ENCODE assay signal across 1 cellular context in genomic region chr10:49595003-49595712, GRCh38.
TF ChIP-seq lines count a peak whose summit lies in the region.

No MANE protein-coding gene starts in this region.

TF ChIP-seq in HepG2, 621 proteins besides CTCF, POLR2A, EP300 and RAD21:
- TF ChIP-seq FLYWCH1 (CRISPR knock-in tag; IDR thresholded peaks at IDR 0.05) (no peak), HIC2 (CRISPR knock-in tag; IDR thresholded peaks at IDR 0.05; ENCODE audit: low read depth) (no peak), CREB1 (IDR thresholded peaks at IDR 0.05) (no peak), CREB1 (CRISPR knock-in tag; IDR thresholded peaks at IDR 0.05) (no peak), NFKBIZ (CRISPR knock-in tag; IDR thresholded peaks at IDR 0.05) (no peak), ZBTB26 (CRISPR knock-in tag; IDR thresholded peaks at IDR 0.05; ENCODE audit: borderline replicate concordance) (no peak), E2F2 (CRISPR knock-in tag; IDR thresholded peaks at IDR 0.05; ENCODE audit: borderline replicate concordance) (no peak), BRCA1 (CRISPR knock-in tag; IDR thresholded peaks at IDR 0.05) (no peak), MAFF (IDR thresholded peaks at IDR 0.05; ENCODE audit: low read depth, low read length) (no peak), ZNF343 (CRISPR knock-in tag; IDR thresholded peaks at IDR 0.05) (no peak), ZNF121 (CRISPR knock-in tag; IDR thresholded peaks at IDR 0.05) (no peak), SMAD3 (CRISPR knock-in tag; IDR thresholded peaks at IDR 0.05) (no peak), ZBTB43 (CRISPR knock-in tag; conservative IDR thresholded peaks at IDR 0.05) (no peak), ZNF629 (CRISPR knock-in tag; conservative IDR thresholded peaks at IDR 0.05) (no peak), ZMYM2 (CRISPR knock-in tag; IDR thresholded peaks at IDR 0.05) (no peak), THYN1 (CRISPR knock-in tag; IDR thresholded peaks at IDR 0.05; ENCODE audit: borderline replicate concordance, low read depth) (no peak), HIVEP1 (CRISPR knock-in tag; IDR thresholded peaks at IDR 0.05) (no peak), ZNF350 (CRISPR knock-in tag; IDR thresholded peaks at IDR 0.05; ENCODE audit: borderline replicate concordance, low read depth) (no peak), RFX3 (CRISPR knock-in tag; IDR thresholded peaks at IDR 0.05) (no peak), BRD4 (CRISPR knock-in tag; IDR thresholded peaks at IDR 0.05) (no peak), ZHX2 (IDR thresholded peaks at IDR 0.05; ENCODE audit: low read depth) (no peak), ZHX2 (CRISPR knock-in tag; IDR thresholded peaks at IDR 0.05; ENCODE audit: borderline replicate concordance) (no peak)
